In the genomic region with DNA sequence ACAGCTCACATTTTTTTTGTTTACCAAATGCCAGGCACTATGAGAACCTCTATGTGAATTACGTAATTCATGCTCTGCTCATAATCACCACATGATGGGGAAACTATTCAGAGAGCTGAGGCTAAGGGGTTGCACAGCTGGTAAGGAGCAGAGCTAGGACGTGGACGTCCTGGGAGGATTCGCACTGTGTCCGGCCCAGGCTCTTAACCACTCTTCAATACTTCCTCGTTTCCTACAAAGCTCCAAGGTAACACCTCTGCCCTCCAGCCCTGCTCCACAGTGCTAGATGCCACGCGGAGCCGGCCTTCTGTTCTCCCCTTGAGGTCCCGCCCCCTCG, we compare ENCODE assay signal across 8 cellular contexts. TPM values are rescaled to one million over a fixed set of nuclear protein-coding genes. Genes with fewer than 3 reads are reported as not detected.
A peak's percentile ranks its signal among the peaks of the same experiment; 100 is the strongest.
DNase-seq lines count a peak whose midpoint lies in the region; ATAC-seq and TF ChIP-seq lines count a peak whose summit lies in the region.

No MANE protein-coding gene starts in this region.

- H3K4me3 Mint-ChIP-seq in activated T-cell treated with anti-CD3 and anti-CD28 coated beads, Interleukin-2, amount 50 U/mL, for 4 hours = peak overlapping the region; percentile 67
- H3K4me3 Mint-ChIP-seq in activated naive CD8-positive, alpha-beta T cell treated with anti-CD3 and anti-CD28 coated beads for 36 hours = peak overlapping the region; percentile 73

- no peaks in the 10 kb centered on the region for H3K9me3 Mint-ChIP-seq in activated T-cell treated with anti-CD3 and anti-CD28 coated beads, Interleukin-2, amount 50 U/mL, for 4 hours
- H3K9me3 Mint-ChIP-seq in activated naive CD8-positive, alpha-beta T cell treated with anti-CD3 and anti-CD28 coated beads for 36 hours = no peaks in the 10 kb centered on the region

- peaks cover 12% of the 10 kb centered on the region for H3K36me3 Mint-ChIP-seq in activated T-cell treated with anti-CD3 and anti-CD28 coated beads, Interleukin-2, amount 50 U/mL, for 4 hours (ENCODE audit: insufficient read depth)
- peaks cover 64% of the 10 kb centered on the region for H3K36me3 Mint-ChIP-seq in activated naive CD8-positive, alpha-beta T cell treated with anti-CD3 and anti-CD28 coated beads for 36 hours

- H3K36me3 ChIP-seq in kidney epithelial cell (ENCODE audit: control insufficient read depth, insufficient read depth, low read length) (peaks cover 2% of the 10 kb centered on the region), thyroid gland (no peaks in the 10 kb centered on the region)

- peak; percentile 8 to 14 for ATAC-seq in activated T-cell treated with anti-CD3 and anti-CD28 coated beads, Interleukin-2, amount 50 U/mL, for 4 hours
- ATAC-seq in HG02610 (IDR thresholded peaks at IDR 0.05; ENCODE audit: unreplicated experiment) = no peak
- no peak for ATAC-seq in GM19328 (IDR thresholded peaks at IDR 0.05; ENCODE audit: unreplicated experiment)

- TF ChIP-seq CTCF in kidney epithelial cell (IDR thresholded peaks at IDR 0.05; ENCODE audit: insufficient read depth, low read length, poor library complexity, severe bottlenecking) = no peak
- no peak for TF ChIP-seq CTCF in thyroid gland (IDR thresholded peaks at IDR 0.05)

- TF ChIP-seq POLR2A in thyroid gland (IDR thresholded peaks at IDR 0.05) = no peak

- peak overlapping the region in 2 of 3 donors; percentile 78 to 81 for H3K27ac ChIP-seq in thyroid gland

- H3K4me3 ChIP-seq in kidney epithelial cell (ENCODE audit: low read depth, low read length) (peak overlapping the region; percentile 12), thyroid gland (replicated peaks in 1 of 3) (peak overlapping the region in 1 of 3 donors; percentile 38)

- peaks cover 28% of the 10 kb centered on the region for H3K4me1 Mint-ChIP-seq in activated T-cell treated with anti-CD3 and anti-CD28 coated beads, Interleukin-2, amount 50 U/mL, for 4 hours (ENCODE audit: low read depth)
- peaks cover 43% of the 10 kb centered on the region for H3K4me1 Mint-ChIP-seq in activated naive CD8-positive, alpha-beta T cell treated with anti-CD3 and anti-CD28 coated beads for 36 hours

- H3K9me3 ChIP-seq in thyroid gland = no peaks in the 10 kb centered on the region

- no peak for DNase-seq in activated T-cell treated with anti-CD3 and anti-CD28 coated beads, Interleukin-2, amount 50 U/mL, for 4 hours
- DNase-seq in activated T-cell treated with anti-CD3 and anti-CD28 coated beads for 4 hours = no peak
- DNase-seq in activated naive CD8-positive, alpha-beta T cell treated with anti-CD3 and anti-CD28 coated beads for 36 hours = no peak
- no peak for DNase-seq in kidney epithelial cell (ENCODE audit: low read depth)
- no peak for DNase-seq in thyroid gland
- no peak for DNase-seq in head of caudate nucleus

- H3K27me3 ChIP-seq in kidney epithelial cell (ENCODE audit: control insufficient read depth, insufficient read depth, low read length) (no peaks in the 10 kb centered on the region), thyroid gland (no peaks in the 10 kb centered on the region)

- intact Hi-C loops in thyroid gland (cut with DNase I) (no loop called here), head of caudate nucleus (cut with DNase I) (no loop called here)

- peak overlapping the region; percentile 75 for H3K27ac Mint-ChIP-seq in activated naive CD8-positive, alpha-beta T cell treated with anti-CD3 and anti-CD28 coated beads for 36 hours

- 29 to 36% methylated on average over 11 of the region's 11 CpGs for WGBS in thyroid gland, 2 donors

- no peaks in the 10 kb centered on the region for H3K27me3 Mint-ChIP-seq in activated T-cell treated with anti-CD3 and anti-CD28 coated beads, Interleukin-2, amount 50 U/mL, for 4 hours (ENCODE audit: low read depth)
- no peaks in the 10 kb centered on the region for H3K27me3 Mint-ChIP-seq in activated naive CD8-positive, alpha-beta T cell treated with anti-CD3 and anti-CD28 coated beads for 36 hours

- H3K4me1 ChIP-seq in thyroid gland = peaks cover 0 to 7% of the 10 kb centered on the region in 2 donors

RNA-seq across cellular contexts. Expression of a gene that starts 8.7 kb away (rescaled TPM):
- total RNA-seq in activated T-cell treated with anti-CD3 and anti-CD28 coated beads, Interleukin-2, amount 50 U/mL, for 4 hours = 10 to 100 TPM; 59.2 to 75.1 (median 64.8) TPM
- total RNA-seq in activated naive CD8-positive, alpha-beta T cell treated with anti-CD3 and anti-CD28 coated beads for 36 hours = 100 to 1,000 TPM; 216 to 226 TPM
- total RNA-seq in kidney epithelial cell = 14.9 and 18.5 TPM in 2 replicates
- 10 to 100 TPM; 10.8 to 24.1 (median 13.1) TPM for total RNA-seq in thyroid gland

RNA-seq across cellular contexts. Expression of a gene that starts 25.6 kb away (rescaled TPM):
- 10 to 100 TPM; 64.3 to 75.9 (median 73.3) TPM for total RNA-seq in activated T-cell treated with anti-CD3 and anti-CD28 coated beads, Interleukin-2, amount 50 U/mL, for 4 hours
- total RNA-seq in activated naive CD8-positive, alpha-beta T cell treated with anti-CD3 and anti-CD28 coated beads for 36 hours = 10 to 100 TPM; 69.0 to 69.3 TPM
- 39.6 and 44.4 TPM in 2 replicates for total RNA-seq in kidney epithelial cell
- total RNA-seq in thyroid gland = 10 to 100 TPM; 34.8 to 38.6 (median 36.5) TPM

RNA-seq across cellular contexts. Expression of a gene that starts 58.3 kb away (rescaled TPM):
- 100 to 1,000 TPM; 256 to 343 (median 265) TPM for total RNA-seq in activated T-cell treated with anti-CD3 and anti-CD28 coated beads, Interleukin-2, amount 50 U/mL, for 4 hours
- total RNA-seq in activated naive CD8-positive, alpha-beta T cell treated with anti-CD3 and anti-CD28 coated beads for 36 hours = 100 to 1,000 TPM; 169 to 170 TPM
- total RNA-seq in kidney epithelial cell (7.5 and 13.2 TPM in 2 replicates), thyroid gland (1 to 10 TPM; 5.7 to 7.8 (median 6.6) TPM)

Comparison
In these comparisons a context has a peak if more than half of its experiments do, and no peak if none do; other contexts are left out.
1. ATAC-seq: peak in activated T-cell treated with anti-CD3 and anti-CD28 coated beads, Interleukin-2, amount 50 U/mL, for 4 hours (2 of 2); none in HG02610 (single experiment) and GM19328 (single experiment).
2. RNA of a gene that starts 58.3 kb away (total RNA-seq): 256 to 343 TPM in activated T-cell treated with anti-CD3 and anti-CD28 coated beads, Interleukin-2, amount 50 U/mL, for 4 hours and 169 to 170 TPM in activated naive CD8-positive, alpha-beta T cell treated with anti-CD3 and anti-CD28 coated beads for 36 hours; 7.5 to 13.2 TPM in kidney epithelial cell and 5.7 to 7.8 TPM in thyroid gland; every median in the first group is over 10 times any median in the second.